Comparison of ENCODE assay signal across 2 cellular contexts in the genomic region with DNA sequence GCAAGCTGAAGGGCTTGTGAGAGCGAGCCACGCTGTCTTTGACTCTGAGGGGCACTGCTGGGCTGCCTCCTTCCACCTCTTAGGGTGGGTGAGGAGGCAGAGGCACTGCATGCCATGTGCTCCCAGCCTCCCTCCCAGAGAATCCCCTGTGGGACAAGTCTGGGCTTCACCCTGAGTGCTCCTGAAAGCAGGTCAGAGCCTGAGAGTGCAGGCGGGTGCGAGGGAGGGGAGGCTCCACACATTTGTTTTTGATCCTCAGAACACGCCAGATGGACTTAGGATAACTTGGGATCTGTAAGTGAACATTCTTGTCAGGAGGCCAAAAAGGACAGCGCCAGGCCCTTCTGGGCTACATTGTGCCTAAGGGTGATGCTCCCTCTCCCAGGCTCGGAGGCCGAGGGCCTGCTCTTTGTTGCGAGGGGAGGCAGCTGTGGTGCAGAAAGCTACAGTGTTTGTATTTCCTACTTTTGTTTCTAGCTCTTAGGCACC.
TF ChIP-seq lines count a peak whose summit lies in the region.

No MANE protein-coding gene starts in this region.

TF ChIP-seq in A549, 52 proteins besides CTCF, POLR2A, EP300 and RAD21 (continued from another document):
- TF ChIP-seq SMC3 (IDR thresholded peaks at IDR 0.05) (no peak), HOXB13 (CRISPR knock-in tag; IDR thresholded peaks at IDR 0.05; ENCODE audit: low read depth) (0 out of 2 replicates have a peak, but pooled peaks have one; percentile 33)

TF ChIP-seq in H1, 55 proteins besides CTCF, POLR2A, EP300 and RAD21:
- TF ChIP-seq, protein P1, sequence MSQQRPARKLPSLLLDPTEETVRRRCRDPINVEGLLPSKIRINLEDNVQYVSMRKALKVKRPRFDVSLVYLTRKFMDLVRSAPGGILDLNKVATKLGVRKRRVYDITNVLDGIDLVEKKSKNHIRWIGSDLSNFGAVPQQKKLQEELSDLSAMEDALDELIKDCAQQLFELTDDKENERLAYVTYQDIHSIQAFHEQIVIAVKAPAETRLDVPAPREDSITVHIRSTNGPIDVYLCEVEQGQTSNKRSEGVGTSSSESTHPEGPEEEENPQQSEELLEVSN (IDR thresholded peaks at IDR 0.05): peak; percentile 49; the same call in 1 of the 2 replicates
- TF ChIP-seq, protein P2, sequence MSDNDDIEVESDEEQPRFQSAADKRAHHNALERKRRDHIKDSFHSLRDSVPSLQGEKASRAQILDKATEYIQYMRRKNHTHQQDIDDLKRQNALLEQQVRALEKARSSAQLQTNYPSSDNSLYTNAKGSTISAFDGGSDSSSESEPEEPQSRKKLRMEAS (IDR thresholded peaks at IDR 0.05): peak; percentile 63
- no peak for TF ChIP-seq CHD2 (IDR thresholded peaks at IDR 0.05; ENCODE audit: low read length)
